Comparison of ENCODE assay signal across 29 cellular contexts in genomic region chr7:32194537-32194936, GRCh38.
"Had no signal": no experiment of that assay in that cellular context is flagged by ENCODE, and none has a peak within 500 bp of the region (broad histone marks: within the 10 kb centered on the region; RNA-seq: fewer than 3 reads in every experiment).

No MANE protein-coding gene starts in this region.

- H3K4me3 Mint-ChIP-seq: stimulated activated effector memory CD8-positive, alpha-beta T cell treated with anti-CD3 and anti-CD28 coated beads, Interleukin-12 subunit alpha, Interleukin-12 subunit beta, amount 100 ng/mL, for 72 hours; stimulated activated memory B cell treated with anti-CD40 and anti-IgM and Interleukin-4, amounts not matched to agents 10 μg/mL and 1 μg/mL and 100 μg/mL, for 72 hours; stimulated activated naive B cell treated with anti-CD40 and anti-IgM and Interleukin-4, amounts not matched to agents 10 μg/mL and 1 μg/mL and 100 μg/mL, for 72 hours; stimulated activated naive CD8-positive, alpha-beta T cell treated with anti-CD3 and anti-CD28 coated beads, Interleukin-15, amount 100 ng/mL, for 72 hours; stimulated activated naive CD8-positive, alpha-beta T cell treated with anti-CD3 and anti-CD28 coated beads, Interleukin-15, Interleukin-2, amounts not matched to agents 100 ng/mL and 50 ng/mL, for 24 hours; type B pancreatic cell had no signal

- H3K9me3 ChIP-seq: testis, thyroid gland had no signal

- H3K36me3 ChIP-seq: stomach, suprapubic skin, thoracic aorta, thyroid gland, tibial artery, tibial nerve, transverse colon, upper lobe of left lung, upper lobe of right lung, uterus, vagina had no signal

- H3K27me3 Mint-ChIP-seq: stimulated activated memory B cell treated with anti-CD40 and anti-IgM and Interleukin-4, amounts not matched to agents 10 μg/mL and 1 μg/mL and 100 μg/mL, for 72 hours; stimulated activated naive B cell treated with anti-CD40 and anti-IgM and Interleukin-4, amounts not matched to agents 10 μg/mL and 1 μg/mL and 100 μg/mL, for 72 hours; stimulated activated naive CD8-positive, alpha-beta T cell treated with anti-CD3 and anti-CD28 coated beads, Interleukin-15, amount 100 ng/mL, for 72 hours; stimulated activated naive CD8-positive, alpha-beta T cell treated with anti-CD3 and anti-CD28 coated beads, Interleukin-15, Interleukin-2, amounts not matched to agents 100 ng/mL and 50 ng/mL, for 24 hours had no signal

- H3K4me1 ChIP-seq: stomach, suprapubic skin, testis, thyroid gland, tibial artery, tibial nerve, transverse colon, upper lobe of left lung, upper lobe of right lung, uterus, vagina had no signal

- H3K36me3 Mint-ChIP-seq: stimulated activated effector memory CD8-positive, alpha-beta T cell treated with anti-CD3 and anti-CD28 coated beads, Interleukin-12 subunit alpha, Interleukin-12 subunit beta, amount 100 ng/mL, for 72 hours; stimulated activated memory B cell treated with anti-CD40 and anti-IgM and Interleukin-4, amounts not matched to agents 10 μg/mL and 1 μg/mL and 100 μg/mL, for 72 hours; type B pancreatic cell had no signal

- DNase-seq: stimulated activated CD4-positive, alpha-beta T cell treated with anti-CD3 and anti-CD28 coated beads, Interleukin-2, amount 100 ng/mL, for 48 hours; stimulated activated CD4-positive, alpha-beta T cell treated with anti-CD3 and anti-CD28 coated beads, Interleukin-4, amount 100 ng/mL, for 1 hour; stimulated activated CD4-positive, alpha-beta T cell treated with anti-CD3 and anti-CD28 coated beads, Interleukin-4, amount 100 ng/mL, for 24 hours; stimulated activated CD4-positive, alpha-beta T cell treated with anti-CD3 and anti-CD28 coated beads, Interleukin-4, amount 100 ng/mL, for 4 hours; stimulated activated CD8-positive, alpha-beta memory T cell treated with anti-CD3 and anti-CD28 coated beads, Interleukin-4, amount 100 ng/mL, for 48 hours; stimulated activated naive B cell treated with anti-CD40 and anti-IgM and Interleukin-4, amounts not matched to agents 10 μg/mL and 1 μg/mL and 100 μg/mL, for 72 hours; stimulated activated naive CD4-positive, alpha-beta T cell; stimulated activated naive CD4-positive, alpha-beta T cell treated with Interleukin-2 at 50 U/mL for 16 hours; stimulated activated naive CD8-positive, alpha-beta T cell treated with anti-CD3 and anti-CD28 coated beads, Interleukin-15, amount 100 ng/mL, for 72 hours; stimulated activated naive CD8-positive, alpha-beta T cell treated with anti-CD3 and anti-CD28 coated beads, Interleukin-15, Interleukin-2, amounts not matched to agents 100 U/mL and 50 U/mL, for 24 hours; stomach; substantia nigra; testis; thyroid gland; tibial artery; transverse colon; trophoblast cell; upper lobe of left lung; upper lobe of right lung; uterus had no signal

- H3K27me3 ChIP-seq: stomach, suprapubic skin, testis, thyroid gland, tibial artery, tibial nerve, transverse colon, upper lobe of left lung, upper lobe of right lung, uterus, vagina had no signal

- H3K4me3 ChIP-seq: stomach, suprapubic skin, testis, thoracic aorta, thyroid gland, tibial artery, tibial nerve, transverse colon, upper lobe of left lung, upper lobe of right lung, uterus, vagina had no signal

- ATAC-seq: stimulated activated effector memory CD8-positive, alpha-beta T cell treated with anti-CD3 and anti-CD28 coated beads, Interleukin-12 subunit alpha, Interleukin-12 subunit beta, amount 100 ng/mL, for 72 hours; stimulated activated memory B cell treated with anti-CD40 and anti-IgM and Interleukin-4, amounts not matched to agents 10 μg/mL and 1 μg/mL and 100 μg/mL, for 72 hours; stimulated activated naive B cell treated with anti-CD40 and anti-IgM and Interleukin-4, amounts not matched to agents 10 μg/mL and 1 μg/mL and 100 μg/mL, for 72 hours; stimulated activated naive CD8-positive, alpha-beta T cell treated with anti-CD3 and anti-CD28 coated beads, Interleukin-15, amount 100 ng/mL, for 72 hours; stimulated activated naive CD8-positive, alpha-beta T cell treated with anti-CD3 and anti-CD28 coated beads, Interleukin-15, Interleukin-2, amounts not matched to agents 100 U/mL and 50 U/mL, for 24 hours; upper lobe of right lung had no signal

- H3K27ac ChIP-seq: stomach, suprapubic skin, testis, thoracic aorta, thyroid gland, tibial artery, tibial nerve, transverse colon, upper lobe of left lung, upper lobe of right lung, uterus, vagina had no signal

- H3K4me1 Mint-ChIP-seq: stimulated activated effector memory CD8-positive, alpha-beta T cell treated with anti-CD3 and anti-CD28 coated beads, Interleukin-12 subunit alpha, Interleukin-12 subunit beta, amount 100 ng/mL, for 72 hours; stimulated activated memory B cell treated with anti-CD40 and anti-IgM and Interleukin-4, amounts not matched to agents 10 μg/mL and 1 μg/mL and 100 μg/mL, for 72 hours; stimulated activated naive B cell treated with anti-CD40 and anti-IgM and Interleukin-4, amounts not matched to agents 10 μg/mL and 1 μg/mL and 100 μg/mL, for 72 hours; stimulated activated naive CD8-positive, alpha-beta T cell treated with anti-CD3 and anti-CD28 coated beads, Interleukin-15, amount 100 ng/mL, for 72 hours had no signal

- FAIRE-seq: urothelium cell line had no signal

- H3K27ac Mint-ChIP-seq: stimulated activated effector memory CD8-positive, alpha-beta T cell treated with anti-CD3 and anti-CD28 coated beads, Interleukin-12 subunit alpha, Interleukin-12 subunit beta, amount 100 ng/mL, for 72 hours; stimulated activated memory B cell treated with anti-CD40 and anti-IgM and Interleukin-4, amounts not matched to agents 10 μg/mL and 1 μg/mL and 100 μg/mL, for 72 hours; stimulated activated naive B cell treated with anti-CD40 and anti-IgM and Interleukin-4, amounts not matched to agents 10 μg/mL and 1 μg/mL and 100 μg/mL, for 72 hours; stimulated activated naive CD8-positive, alpha-beta T cell treated with anti-CD3 and anti-CD28 coated beads, Interleukin-15, amount 100 ng/mL, for 72 hours; stimulated activated naive CD8-positive, alpha-beta T cell treated with anti-CD3 and anti-CD28 coated beads, Interleukin-15, Interleukin-2, amounts not matched to agents 100 ng/mL and 50 ng/mL, for 24 hours; type B pancreatic cell had no signal
